19 cellular contexts compared by ENCODE assay signal in the genomic region with DNA sequence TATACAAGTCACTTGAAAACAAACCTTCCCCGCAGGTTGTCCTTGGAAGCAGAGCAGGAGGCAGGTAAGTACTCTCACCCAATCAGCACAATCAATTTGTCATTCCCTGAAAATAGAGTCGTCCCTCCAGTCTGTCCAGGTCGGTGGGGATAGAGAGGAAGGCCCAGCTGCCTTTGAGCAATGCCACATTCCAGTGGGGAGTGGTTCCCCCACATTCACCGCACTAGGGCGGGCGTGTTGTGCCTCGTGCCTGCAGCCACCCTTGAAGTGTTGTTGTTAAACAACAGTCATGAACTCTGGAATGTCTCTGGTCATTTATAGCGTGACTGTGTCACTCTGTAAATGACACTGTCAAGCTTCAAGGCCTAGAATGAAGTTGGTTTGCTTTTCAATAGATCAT. TPM values are rescaled to one million over a fixed set of nuclear protein-coding genes. Genes with fewer than 3 reads are reported as not detected.
A peak's percentile ranks its signal among the peaks of the same experiment; 100 is the strongest.
DNase-seq lines count a peak whose midpoint lies in the region; ATAC-seq and TF ChIP-seq lines count a peak whose summit lies in the region.
"Had no signal": no experiment of that assay in that cellular context is flagged by ENCODE, and none has a peak within 500 bp of the region (broad histone marks: within the 10 kb centered on the region; RNA-seq: fewer than 3 reads in every experiment).

No MANE protein-coding gene starts in this region.

- ATAC-seq in T-helper 17 cell: no peak
- ATAC-seq: activated CD8-positive, alpha-beta memory T cell treated with anti-CD3 and anti-CD28 coated beads, Interleukin-2, amount 10 ng/mL, durations not matched to agents 7 days and 5 days had no signal

- H3K4me2 ChIP-seq in neural progenitor cell: no peak overlapping the region

- H3K4me3 Mint-ChIP-seq in T-helper 17 cell: no peak overlapping the region
- no peak overlapping the region for H3K4me3 Mint-ChIP-seq in progenitor cell of endocrine pancreas (ENCODE audit: low read depth)
- H3K4me3 Mint-ChIP-seq in neural progenitor cell: no peak overlapping the region
- H3K4me3 Mint-ChIP-seq: activated CD8-positive, alpha-beta memory T cell treated with anti-CD3 and anti-CD28 coated beads, Interleukin-2, amount 10 ng/mL, durations not matched to agents 7 days and 5 days had no signal

- H3K9me3 Mint-ChIP-seq in progenitor cell of endocrine pancreas (ENCODE audit: low read depth) (no peaks in the 10 kb centered on the region), neural progenitor cell (no peaks in the 10 kb centered on the region)

- H3K27ac Mint-ChIP-seq in T-helper 17 cell: peak overlapping the region; percentile 22
- H3K27ac Mint-ChIP-seq in progenitor cell of endocrine pancreas: peak overlapping the region; percentile 51
- H3K27ac Mint-ChIP-seq in neural progenitor cell: no peak overlapping the region
- H3K27ac Mint-ChIP-seq: activated CD8-positive, alpha-beta memory T cell treated with anti-CD3 and anti-CD28 coated beads, Interleukin-2, amount 10 ng/mL, durations not matched to agents 7 days and 5 days had no signal

- no peaks in the 10 kb centered on the region for H3K4me1 ChIP-seq in neural progenitor cell

- H3K4me3 ChIP-seq in neural progenitor cell: no peak overlapping the region
- H3K4me3 ChIP-seq: dorsolateral prefrontal cortex had no signal

- H3K36me3 Mint-ChIP-seq in T-helper 17 cell (ENCODE audit: low read depth): no peaks in the 10 kb centered on the region
- no peaks in the 10 kb centered on the region for H3K36me3 Mint-ChIP-seq in progenitor cell of endocrine pancreas (ENCODE audit: insufficient read depth)
- no peaks in the 10 kb centered on the region for H3K36me3 Mint-ChIP-seq in neural progenitor cell

- H3K36me3 ChIP-seq in neural progenitor cell: no peaks in the 10 kb centered on the region
- H3K36me3 ChIP-seq: neutrophil had no signal

- H3K27me3 Mint-ChIP-seq in T-helper 17 cell (no peaks in the 10 kb centered on the region), progenitor cell of endocrine pancreas (peaks cover 5% of the 10 kb centered on the region), neural progenitor cell (ENCODE audit: insufficient read depth, low read depth) (no peaks in the 10 kb centered on the region)
- H3K27me3 Mint-ChIP-seq: activated CD8-positive, alpha-beta memory T cell treated with anti-CD3 and anti-CD28 coated beads, Interleukin-2, amount 10 ng/mL, durations not matched to agents 7 days and 5 days had no signal

- H3K27ac ChIP-seq in caudate nucleus (ENCODE audit: low read depth, low read length): no peak overlapping the region
- H3K27ac ChIP-seq in neural progenitor cell: no peak overlapping the region
- H3K27ac ChIP-seq: C4-2B, dorsolateral prefrontal cortex, neutrophil, VCaP had no signal

- no peaks in the 10 kb centered on the region for H4K20me1 ChIP-seq in neural progenitor cell (ENCODE audit: low read depth)

- H3F3A ChIP-seq in neural progenitor cell (ENCODE audit: low read depth): no peaks in the 10 kb centered on the region

- TF ChIP-seq CTCF in progenitor cell of endocrine pancreas (IDR thresholded peaks at IDR 0.05; ENCODE audit: unreplicated experiment) (no peak), neural progenitor cell (IDR thresholded peaks at IDR 0.05) (no peak)

- H2AFZ ChIP-seq in neural progenitor cell (replicated peaks): no peak overlapping the region

- DNase-seq in HT-29 (ENCODE audit: low spot score) (peak; percentile 92), T-helper 17 cell (no peak), islet precursor cell (peak; percentile 96), progenitor cell of endocrine pancreas (ENCODE audit: low spot score, unreplicated experiment) (no peak), cerebellar nuclear complex (lab: John Stamatoyannopoulos, UW) (no peak), caudate nucleus (lab: John Stamatoyannopoulos, UW) (no peak), DMS114 treated with DMSO at 0.1 percent for 48 hours (lab: John Stamatoyannopoulos, UW; ENCODE audit: unreplicated experiment) (no peak), neural progenitor cell (ENCODE audit: low spot score) (no peak)
- DNase-seq: activated CD8-positive, alpha-beta memory T cell treated with anti-CD3 and anti-CD28 coated beads, Interleukin-2, amount 10 ng/mL, durations not matched to agents 7 days and 5 days; activated naive CD4-positive, alpha-beta T cell treated with Interleukin-2 at 50 U/mL for 16 hours; dorsolateral prefrontal cortex; EL; NCI-H2081; NCI-H526; stimulated activated CD4-positive, alpha-beta T cell treated with anti-CD3 and anti-CD28 coated beads, Interleukin-4, amount 100 ng/mL, for 1 hour; stimulated activated CD8-positive, alpha-beta memory T cell treated with anti-CD3 and anti-CD28 coated beads, Interleukin-4, amount 100 ng/mL, for 48 hours had no signal

- no peaks in the 10 kb centered on the region for H3K27me3 ChIP-seq in neural progenitor cell
- H3K27me3 ChIP-seq: dorsolateral prefrontal cortex, neutrophil had no signal

- no peaks in the 10 kb centered on the region for H3K79me2 ChIP-seq in neural progenitor cell (ENCODE audit: low read depth)

- H3K4me1 Mint-ChIP-seq in T-helper 17 cell (peaks cover 34% of the 10 kb centered on the region), progenitor cell of endocrine pancreas (ENCODE audit: low read depth) (peaks cover 12% of the 10 kb centered on the region), neural progenitor cell (peaks cover 3% of the 10 kb centered on the region)

- H3K9ac ChIP-seq in neural progenitor cell: no peak overlapping the region

- no peaks in the 10 kb centered on the region for H3K9me3 ChIP-seq in T-helper 17 cell (ENCODE audit: control insufficient read depth, low read length, poor library complexity, severe bottlenecking)
- H3K9me3 ChIP-seq in neural progenitor cell (ENCODE audit: low read depth): no peaks in the 10 kb centered on the region
- H3K9me3 ChIP-seq: neutrophil had no signal

RNA-seq across cellular contexts. Expression of a gene that starts 33.4 kb away (rescaled TPM):
- 1.4 TPM in 1 of 2 replicates, not detected in the other for total RNA-seq in HT-29 (2014; rRNA removed; shearing (Covaris generic))
- 100 to 1,000 TPM; 122 to 141 TPM for total RNA-seq in T-helper 17 cell
- total RNA-seq in progenitor cell of endocrine pancreas: 4.3 and 8.9 TPM in 2 replicates
- total RNA-seq in neural progenitor cell (ENCODE audit: low replicate concordance): 0.37 and 0.43 TPM in 2 replicates

Comparison
In these comparisons a context has a peak if more than half of its experiments do, and no peak if none do; other contexts are left out.
1. DNase-seq: peak in HT-29 (single experiment) and islet precursor cell (single experiment); none in T-helper 17 cell (0 of 3), progenitor cell of endocrine pancreas (single experiment), cerebellar nuclear complex (0 of 2), caudate nucleus (0 of 61), DMS114 treated with DMSO at 0.1 percent for 48 hours (single experiment) and neural progenitor cell (single experiment).
2. RNA of a gene that starts 33.4 kb away (total RNA-seq): 122 to 141 TPM in T-helper 17 cell; 4.3 to 8.9 TPM in progenitor cell of endocrine pancreas, 1.4 TPM in HT-29 and 0.37 to 0.43 TPM in neural progenitor cell; every median in the first group is over 10 times any median in the second.